Comparison of ENCODE assay signal across 33 cellular contexts in the genomic region with DNA sequence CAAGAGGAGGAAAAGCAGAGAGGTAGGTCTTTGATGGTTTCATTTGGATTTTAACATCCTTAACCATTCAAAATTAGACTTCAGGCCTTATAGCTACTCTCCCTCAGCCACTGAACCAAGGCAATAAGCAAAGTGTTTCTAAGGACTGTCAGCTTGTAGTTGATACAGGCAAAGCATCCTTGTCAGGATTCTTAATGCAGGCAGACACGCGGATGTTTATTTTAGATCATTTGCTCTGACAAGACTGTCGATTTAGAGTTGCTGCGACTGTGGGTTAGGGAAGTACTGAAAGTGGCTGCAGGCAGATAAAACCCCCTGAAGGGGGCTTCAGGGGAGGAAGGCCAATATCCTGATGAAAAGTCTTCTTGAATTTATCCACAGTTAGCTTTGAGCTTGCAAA. TPM values are rescaled to one million over a fixed set of nuclear protein-coding genes. Genes with fewer than 3 reads are reported as not detected.
"Had no signal": no experiment of that assay in that cellular context is flagged by ENCODE, and none has a peak within 500 bp of the region (broad histone marks: within the 10 kb centered on the region; RNA-seq: fewer than 3 reads in every experiment).

No MANE protein-coding gene starts in this region.

- H3K27me3 ChIP-seq: ascending aorta, body of pancreas had no signal

- H3K36me3 Mint-ChIP-seq: activated CD8-positive, alpha-beta memory T cell treated with anti-CD3 and anti-CD28 coated beads, Interleukin-2, amount 10 ng/mL, durations not matched to agents 7 days and 5 days; activated naive CD4-positive, alpha-beta T cell treated with anti-CD3 and anti-CD28 coated beads, Interleukin-2, amount 50 U/mL, for 72 hours had no signal

- H3K9me3 Mint-ChIP-seq: activated B cell treated with CpG ODN at 0.5 μM for 24 hours; activated CD4-positive, alpha-beta T cell treated with anti-CD3 and anti-CD28 coated beads, Interleukin-2, amount 10 ng/mL, durations not matched to agents 24 days and 14 days; activated naive CD8-positive, alpha-beta T cell treated with anti-CD3 and anti-CD28 coated beads, Interleukin-2, amount 50 U/mL, for 24 hours had no signal

- H3K27me3 Mint-ChIP-seq: activated CD4-positive, alpha-beta T cell treated with anti-CD3 and anti-CD28 coated beads, Interleukin-2, amount 10 ng/mL, durations not matched to agents 24 days and 14 days; activated CD8-positive, alpha-beta memory T cell treated with anti-CD3 and anti-CD28 coated beads, Interleukin-2, amount 10 ng/mL, durations not matched to agents 7 days and 5 days; activated naive CD8-positive, alpha-beta T cell treated with anti-CD3 and anti-CD28 coated beads, Interleukin-2, amount 50 U/mL, for 24 hours; T-helper 17 cell had no signal

- H3K4me3 Mint-ChIP-seq: activated B cell treated with CpG ODN at 0.5 μM for 24 hours; activated CD4-positive, alpha-beta T cell treated with anti-CD3 and anti-CD28 coated beads, Interleukin-2, amount 10 ng/mL, durations not matched to agents 24 days and 14 days; activated CD8-positive, alpha-beta memory T cell treated with anti-CD3 and anti-CD28 coated beads, Interleukin-2, amount 10 ng/mL, durations not matched to agents 7 days and 5 days; activated naive CD8-positive, alpha-beta T cell treated with anti-CD3 and anti-CD28 coated beads, Interleukin-2, amount 50 U/mL, for 24 hours; activated T-cell treated with anti-CD3 and anti-CD28 coated beads, Interleukin-2, amount 50 U/mL, for 4 hours; T-helper 17 cell had no signal

- H3K27ac ChIP-seq: ascending aorta, body of pancreas had no signal

- H3K9me3 ChIP-seq: ascending aorta, body of pancreas had no signal

- ATAC-seq: activated CD8-positive, alpha-beta memory T cell treated with anti-CD3 and anti-CD28 coated beads, Interleukin-2, amount 10 ng/mL, durations not matched to agents 7 days and 5 days; activated naive CD4-positive, alpha-beta T cell treated with anti-CD3 and anti-CD28 coated beads, Interleukin-2, amount 50 U/mL, for 72 hours; activated naive CD8-positive, alpha-beta T cell treated with anti-CD3 and anti-CD28 coated beads, Interleukin-2, amount 50 U/mL, for 24 hours; activated T-cell treated with anti-CD3 and anti-CD28 coated beads, Interleukin-2, amount 50 U/mL, for 4 hours; body of pancreas; K562; Panc1; Right ventricle myocardium inferior; T-helper 17 cell had no signal

- DNase-seq: activated B cell treated with CpG ODN at 0.5 μM for 24 hours; activated CD4-positive, alpha-beta T cell treated with anti-CD3 and anti-CD28 coated beads for 1 hour; activated CD4-positive, alpha-beta T cell treated with anti-CD3 and anti-CD28 coated beads, Interleukin-2, amount 10 ng/mL, durations not matched to agents 24 days and 14 days; activated CD4-positive, alpha-beta T cell treated with anti-CD3 and anti-CD28 coated beads, Interleukin-2, amount 50 U/mL, for 48 hours; activated CD8-positive, alpha-beta memory T cell treated with anti-CD3 and anti-CD28 coated beads, Interleukin-2, amount 10 ng/mL, durations not matched to agents 7 days and 5 days; activated effector memory CD4-positive, alpha-beta T cell treated with anti-CD3 and anti-CD28 coated beads, Interleukin-2, amount 50 U/mL, for 16 hours; activated naive CD4-positive, alpha-beta T cell treated with Interleukin-2 at 50 U/mL for 16 hours; activated naive CD8-positive, alpha-beta T cell treated with anti-CD3 and anti-CD28 coated beads, Interleukin-2, amount 50 U/mL, for 24 hours; activated T-cell treated with anti-CD3 and anti-CD28 coated beads, Interleukin-2, amount 50 U/mL, for 4 hours; amniotic stem cell; body of pancreas; central memory CD4-positive, alpha-beta T cell; Karpas-422; MM.1S; NCI-H1105; NCI-H1436; NCI-H187 treated with DMSO at 0.1 percent for 48 hours; NCI-H2081 treated with DMSO at 0.1 percent for 48 hours; NCI-H2171 treated with DMSO at 0.1 percent for 48 hours; NCI-H226; NCI-H526 treated with DMSO at 0.1 percent for 48 hours; RPMI8226; T-helper 17 cell; T-helper 9 cell had no signal

- H3K27ac Mint-ChIP-seq: activated B cell treated with CpG ODN at 0.5 μM for 24 hours; activated CD4-positive, alpha-beta T cell treated with anti-CD3 and anti-CD28 coated beads, Interleukin-2, amount 10 ng/mL, durations not matched to agents 24 days and 14 days; activated CD8-positive, alpha-beta memory T cell treated with anti-CD3 and anti-CD28 coated beads, Interleukin-2, amount 10 ng/mL, durations not matched to agents 7 days and 5 days; activated naive CD4-positive, alpha-beta T cell treated with anti-CD3 and anti-CD28 coated beads, Interleukin-2, amount 50 U/mL, for 72 hours; activated naive CD8-positive, alpha-beta T cell treated with anti-CD3 and anti-CD28 coated beads, Interleukin-2, amount 50 U/mL, for 24 hours; T-helper 17 cell had no signal

- H3K4me1 Mint-ChIP-seq: activated B cell treated with CpG ODN at 0.5 μM for 24 hours; activated CD4-positive, alpha-beta T cell treated with anti-CD3 and anti-CD28 coated beads, Interleukin-2, amount 10 ng/mL, durations not matched to agents 24 days and 14 days; activated CD8-positive, alpha-beta memory T cell treated with anti-CD3 and anti-CD28 coated beads, Interleukin-2, amount 10 ng/mL, durations not matched to agents 7 days and 5 days; activated naive CD8-positive, alpha-beta T cell treated with anti-CD3 and anti-CD28 coated beads, Interleukin-2, amount 50 U/mL, for 24 hours; T-helper 17 cell had no signal

RNA-seq across cellular contexts. Expression of gene CDH20, which starts 46.6 kb away (rescaled TPM):
- total RNA-seq: ascending aorta, bronchial epithelial cell, chondrocyte, K562, NCI-H460, OCI-LY7, Right ventricle myocardium inferior had no signal
- polyA plus RNA-seq: K562 had no signal
